22 cellular contexts compared by ENCODE assay signal in the genomic region with DNA sequence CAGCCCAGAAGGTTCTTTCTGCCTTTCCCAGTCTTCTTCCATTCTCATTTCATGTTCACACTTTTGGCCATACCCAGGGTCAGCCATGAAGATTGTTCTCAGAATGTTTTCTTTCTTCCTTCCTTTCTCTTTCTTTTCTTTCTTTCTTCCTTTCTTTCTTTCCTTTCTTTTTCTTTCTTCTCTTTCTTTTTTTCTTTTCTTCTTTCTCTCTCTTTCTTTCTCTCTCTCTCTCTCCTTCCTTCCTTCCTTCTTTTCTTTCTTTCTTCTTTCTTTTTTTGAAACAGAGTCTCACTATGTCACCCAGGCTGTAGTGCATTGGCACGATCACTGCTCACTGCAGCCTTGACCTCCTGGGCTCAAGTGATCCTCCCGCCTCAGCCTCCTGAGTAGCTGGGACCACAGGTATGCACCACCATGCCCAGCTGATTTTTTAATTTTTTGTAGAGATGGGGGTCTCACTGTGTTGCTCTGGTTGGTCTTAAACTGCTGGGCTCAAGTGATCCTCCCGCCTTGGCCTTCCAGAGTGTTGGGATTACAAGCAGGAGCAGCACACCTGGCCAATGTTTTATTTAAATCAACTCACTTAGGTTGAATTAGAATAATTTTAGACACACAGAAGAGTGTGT. TPM values are rescaled to one million over a fixed set of nuclear protein-coding genes. Genes with fewer than 3 reads are reported as not detected.
"Had no signal": no experiment of that assay in that cellular context is flagged by ENCODE, and none has a peak within 500 bp of the region (broad histone marks: within the 10 kb centered on the region; RNA-seq: fewer than 3 reads in every experiment).

No MANE protein-coding gene starts in this region.

- H3K9me3 Mint-ChIP-seq: activated CD4-positive, alpha-beta T cell treated with anti-CD3 and anti-CD28 coated beads, Interleukin-2, amount 10 ng/mL, durations not matched to agents 24 days and 14 days; naive B cell had no signal

- H3K27ac ChIP-seq: SJCRH30, skin epidermis, transverse colon had no signal

- H3K9me3 ChIP-seq: SJCRH30, transverse colon had no signal

- DNase-seq: activated CD4-positive, alpha-beta T cell treated with anti-CD3 and anti-CD28 coated beads, Interleukin-2, amount 10 ng/mL, durations not matched to agents 24 days and 14 days; activated CD4-positive, CD25-positive, alpha-beta regulatory T cell; activated effector memory CD4-positive, alpha-beta T cell treated with anti-CD3 and anti-CD28 coated beads, Interleukin-2, amount 50 U/mL, for 16 hours; activated T-cell treated with anti-CD3 and anti-CD28 coated beads for 4 hours; endodermal cell; left colon; naive B cell; nucleus accumbens; SJCRH30; stimulated activated CD4-positive, alpha-beta T cell treated with anti-CD3 and anti-CD28 coated beads, Interleukin-15, amount 100 ng/mL, for 24 hours; stimulated activated CD4-positive, alpha-beta T cell treated with anti-CD3 and anti-CD28 coated beads, Interleukin-4, amount 100 ng/mL, for 1 hour; stimulated activated naive CD4-positive, alpha-beta T cell treated with Interleukin-2 at 50 U/mL for 16 hours; substantia nigra; transverse colon had no signal

- H3K27me3 ChIP-seq: SJCRH30 had no signal

- FAIRE-seq: astrocyte, bronchial epithelial cell, frontal cortex, islet of Langerhans had no signal

- H3K4me3 ChIP-seq: lung, SJCRH30, skin epidermis, transverse colon had no signal

- ATAC-seq: left colon had no signal

- H3K36me3 ChIP-seq: SJCRH30, transverse colon had no signal

- H3K27ac Mint-ChIP-seq: activated CD4-positive, alpha-beta T cell treated with anti-CD3 and anti-CD28 coated beads, Interleukin-2, amount 10 ng/mL, durations not matched to agents 24 days and 14 days; endodermal cell had no signal

- H3K36me3 Mint-ChIP-seq: naive B cell had no signal

- H3K4me1 ChIP-seq: SJCRH30 had no signal

- H3K4me3 Mint-ChIP-seq: activated CD4-positive, alpha-beta T cell treated with anti-CD3 and anti-CD28 coated beads, Interleukin-2, amount 10 ng/mL, durations not matched to agents 24 days and 14 days; endodermal cell; naive B cell had no signal

RNA-seq across cellular contexts. Expression of a gene that starts 52.1 kb away (rescaled TPM):
- total RNA-seq: activated CD4-positive, alpha-beta T cell treated with anti-CD3 and anti-CD28 coated beads, Interleukin-2, amount 10 ng/mL, durations not matched to agents 24 days and 14 days; activated CD8-positive, alpha-beta memory T cell treated with anti-CD3 and anti-CD28 coated beads for 36 hours; mononuclear cell; SJCRH30 had no signal
